6 cellular contexts compared by ENCODE assay signal in the genomic region with DNA sequence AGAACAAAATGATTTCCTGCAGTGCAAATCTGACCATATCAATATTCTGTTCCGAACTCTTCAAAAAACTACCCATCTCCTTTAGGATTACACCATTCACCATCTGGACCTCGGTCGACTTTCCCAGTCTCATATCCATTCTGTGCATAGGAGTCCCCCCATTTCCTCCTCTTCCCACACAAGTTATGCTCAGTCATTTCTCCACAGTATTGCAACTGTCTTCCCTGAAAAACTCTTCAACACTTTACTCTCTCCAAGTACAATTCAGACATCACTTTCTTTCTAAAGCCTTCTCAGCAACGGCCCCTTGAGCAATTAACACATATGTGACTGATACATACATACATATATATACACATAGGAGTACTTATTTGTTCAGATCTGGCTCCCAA. TPM values are rescaled to one million over a fixed set of nuclear protein-coding genes. Genes with fewer than 3 reads are reported as not detected.
DNase-seq lines count a peak whose midpoint lies in the region; ATAC-seq and TF ChIP-seq lines count a peak whose summit lies in the region.

No MANE protein-coding gene starts in this region.

- peaks cover 0 to 10% of the 10 kb centered on the region in 2 donors for H3K36me3 Mint-ChIP-seq in CD4-positive, alpha-beta memory T cell

- ATAC-seq in mucosa of descending colon (no peak), HG03342 (IDR thresholded peaks at IDR 0.05; ENCODE audit: unreplicated experiment) (no peak), GM21515 (IDR thresholded peaks at IDR 0.05; ENCODE audit: unreplicated experiment) (no peak)

- H3K4me3 ChIP-seq in CD4-positive, alpha-beta memory T cell (ENCODE audit: low read length in 2 of 2): peak overlapping the region; percentile 84 to 93
- peak overlapping the region; percentile 47 for H3K4me3 ChIP-seq in mucosa of descending colon

- peaks cover 29% of the 10 kb centered on the region for H3K4me1 ChIP-seq in CD4-positive, alpha-beta memory T cell (ENCODE audit: insufficient read depth, low read length)
- H3K4me1 ChIP-seq in mucosa of descending colon (ENCODE audit: low read depth): peaks cover 22% of the 10 kb centered on the region

- H3K27me3 Mint-ChIP-seq in CD4-positive, alpha-beta memory T cell: no peaks in the 10 kb centered on the region

- TF ChIP-seq CTCF in mucosa of descending colon (IDR thresholded peaks at IDR 0.05): no peak

- H3K9me3 Mint-ChIP-seq in CD4-positive, alpha-beta memory T cell: no peaks in the 10 kb centered on the region

- peak overlapping the region; percentile 94 for H3K27ac ChIP-seq in CD4-positive, alpha-beta memory T cell (ENCODE audit: low read depth, low read length)
- peak overlapping the region; percentile 76 for H3K27ac ChIP-seq in angular gyrus (ENCODE audit: low read depth, low read length)

- peaks cover 10 to 24% (median 16%) of the 10 kb centered on the region in 4 donors for H3K4me1 Mint-ChIP-seq in CD4-positive, alpha-beta memory T cell

- CTCF ChIA-PET in CD4-positive, alpha-beta memory T cell (lab: Charles Lee; ENCODE audit: partially characterized antibody): interaction anchor here (1.4 kb wide), 1 partner anchor 17 kb away, joined by 5 read pairs; a partner anchor contains a TSS

- POLR2A ChIA-PET in CD4-positive, alpha-beta memory T cell (lab: Charles Lee; ENCODE audit: partially characterized antibody): interaction anchor here (0.9 to 6.9 kb wide), 6 partner anchors 10 to 27 kb away, joined by 3 to 80 read pairs (median 34); a partner anchor contains a TSS

- H3K27me3 ChIP-seq in CD4-positive, alpha-beta memory T cell (ENCODE audit: insufficient read depth, low read length): no peaks in the 10 kb centered on the region

- H3K4me3 Mint-ChIP-seq in CD4-positive, alpha-beta memory T cell: no peak overlapping the region

- intact Hi-C loops in CD4-positive, alpha-beta memory T cell (cut with micrococcal nuclease): no loop called here
- intact Hi-C loops in mucosa of descending colon (cut with DNase I, micrococcal nuclease): no loop called here

- no peak overlapping the region for H3K27ac Mint-ChIP-seq in CD4-positive, alpha-beta memory T cell

- no peaks in the 10 kb centered on the region for H3K36me3 ChIP-seq in CD4-positive, alpha-beta memory T cell (ENCODE audit: insufficient read depth, low read length)
- H3K36me3 ChIP-seq in mucosa of descending colon (ENCODE audit: low read depth): no peaks in the 10 kb centered on the region

- H3K9me3 ChIP-seq in CD4-positive, alpha-beta memory T cell (ENCODE audit: control insufficient read depth in 1 of 2, low read length in 2 of 2): no peaks in the 10 kb centered on the region
- no peaks in the 10 kb centered on the region for H3K9me3 ChIP-seq in mucosa of descending colon

- DNase-seq in CD4-positive, alpha-beta memory T cell: no peak
- DNase-seq in mucosa of descending colon: no peak
- DNase-seq in COR-L47 (lab: John Stamatoyannopoulos, UW): no peak

RNA-seq across cellular contexts. Expression of a gene that starts 0.8 kb away (rescaled TPM):
- 10 to 100 TPM; 10.5 to 10.9 TPM for total RNA-seq in CD4-positive, alpha-beta memory T cell
- 1 to 10 TPM; 1.4 TPM for polyA plus RNA-seq in CD4-positive, alpha-beta memory T cell
- 10 to 100 TPM in 1 of 3 donors, 1 to 10 TPM in 2; 5.0 to 11.2 (median 5.1) TPM for total RNA-seq in mucosa of descending colon

RNA-seq across cellular contexts. Expression of a gene that starts 10.3 kb away (rescaled TPM):
- 10 to 100 TPM; 43.2 to 43.6 TPM for total RNA-seq in CD4-positive, alpha-beta memory T cell
- polyA plus RNA-seq in CD4-positive, alpha-beta memory T cell: 10 to 100 TPM; 21.6 to 24.1 TPM
- total RNA-seq in mucosa of descending colon: 100 to 1,000 TPM in 1 of 3 donors, 10 to 100 TPM in 2; 54.5 to 130 (median 55.9) TPM

RNA-seq across cellular contexts. Expression of a gene that starts 17.4 kb away (rescaled TPM):
- 10 to 100 TPM; 20.2 to 20.5 TPM for total RNA-seq in CD4-positive, alpha-beta memory T cell
- polyA plus RNA-seq in CD4-positive, alpha-beta memory T cell: 1 to 10 TPM; 2.5 to 2.9 TPM
- total RNA-seq in mucosa of descending colon: 1 to 10 TPM; 6.5 to 8.0 (median 7.9) TPM

RNA-seq across cellular contexts. Expression of a gene that starts 25.4 kb away (rescaled TPM):
- 10 to 100 TPM; 66.6 to 70.7 TPM for total RNA-seq in CD4-positive, alpha-beta memory T cell
- 10 to 100 TPM; 18.7 to 27.4 TPM for polyA plus RNA-seq in CD4-positive, alpha-beta memory T cell
- 10 to 100 TPM; 32.0 to 56.3 (median 33.0) TPM for total RNA-seq in mucosa of descending colon
